Comparison of ENCODE assay signal across 20 cellular contexts in genomic region chr5:121667292-121667691, GRCh38.
"Had no signal": no experiment of that assay in that cellular context is flagged by ENCODE, and none has a peak within 500 bp of the region (broad histone marks: within the 10 kb centered on the region; RNA-seq: fewer than 3 reads in every experiment).

No MANE protein-coding gene starts in this region.

- H3K27me3 ChIP-seq: dorsolateral prefrontal cortex, heart left ventricle, spleen, testis, tibial nerve, upper lobe of right lung, vagina had no signal

- H3K27ac ChIP-seq: dorsolateral prefrontal cortex, heart left ventricle, spleen, testis, tibial nerve, upper lobe of right lung, vagina had no signal

- ATAC-seq: esophagus mucosa; heart left ventricle; sciatic nerve; stimulated activated memory B cell treated with anti-CD40 and anti-IgM and Interleukin-4, amounts not matched to agents 10 μg/mL and 1 μg/mL and 100 μg/mL, for 72 hours; stimulated activated naive CD8-positive, alpha-beta T cell treated with anti-CD3 and anti-CD28 coated beads, Interleukin-15, amount 100 ng/mL, for 72 hours; upper lobe of right lung had no signal

- H3K4me3 ChIP-seq: dorsolateral prefrontal cortex, heart left ventricle, spleen, testis, tibial nerve, upper lobe of right lung, vagina had no signal

- H3K36me3 ChIP-seq: heart left ventricle, spleen, tibial nerve, upper lobe of right lung, vagina had no signal

- DNase-seq: dorsolateral prefrontal cortex; effector CD8-positive, alpha-beta T cell; heart left ventricle; hypothalamus; kidney glomerular epithelial cell; mesendoderm; naive B cell; occipital lobe; spleen; stimulated activated CD4-positive, alpha-beta T cell treated with anti-CD3 and anti-CD28 coated beads, Interleukin-15, amount 100 ng/mL, for 24 hours; stimulated activated CD4-positive, alpha-beta T cell treated with anti-CD3 and anti-CD28 coated beads, Interleukin-1b, Interleukin-23, amount 100 ng/mL, for 48 hours; stimulated activated CD4-positive, alpha-beta T cell treated with anti-CD3 and anti-CD28 coated beads, Interleukin-4, amount 100 ng/mL, for 24 hours; stimulated activated naive CD8-positive, alpha-beta T cell treated with anti-CD3 and anti-CD28 coated beads, Interleukin-15, amount 100 ng/mL, for 72 hours; testis; upper lobe of right lung had no signal

- H3K4me1 ChIP-seq: heart left ventricle, spleen, testis, tibial nerve, upper lobe of right lung, vagina had no signal

- H3K9me3 ChIP-seq: testis, upper lobe of right lung, vagina had no signal
